Comparison of ENCODE assay signal across 8 cellular contexts in the genomic region with DNA sequence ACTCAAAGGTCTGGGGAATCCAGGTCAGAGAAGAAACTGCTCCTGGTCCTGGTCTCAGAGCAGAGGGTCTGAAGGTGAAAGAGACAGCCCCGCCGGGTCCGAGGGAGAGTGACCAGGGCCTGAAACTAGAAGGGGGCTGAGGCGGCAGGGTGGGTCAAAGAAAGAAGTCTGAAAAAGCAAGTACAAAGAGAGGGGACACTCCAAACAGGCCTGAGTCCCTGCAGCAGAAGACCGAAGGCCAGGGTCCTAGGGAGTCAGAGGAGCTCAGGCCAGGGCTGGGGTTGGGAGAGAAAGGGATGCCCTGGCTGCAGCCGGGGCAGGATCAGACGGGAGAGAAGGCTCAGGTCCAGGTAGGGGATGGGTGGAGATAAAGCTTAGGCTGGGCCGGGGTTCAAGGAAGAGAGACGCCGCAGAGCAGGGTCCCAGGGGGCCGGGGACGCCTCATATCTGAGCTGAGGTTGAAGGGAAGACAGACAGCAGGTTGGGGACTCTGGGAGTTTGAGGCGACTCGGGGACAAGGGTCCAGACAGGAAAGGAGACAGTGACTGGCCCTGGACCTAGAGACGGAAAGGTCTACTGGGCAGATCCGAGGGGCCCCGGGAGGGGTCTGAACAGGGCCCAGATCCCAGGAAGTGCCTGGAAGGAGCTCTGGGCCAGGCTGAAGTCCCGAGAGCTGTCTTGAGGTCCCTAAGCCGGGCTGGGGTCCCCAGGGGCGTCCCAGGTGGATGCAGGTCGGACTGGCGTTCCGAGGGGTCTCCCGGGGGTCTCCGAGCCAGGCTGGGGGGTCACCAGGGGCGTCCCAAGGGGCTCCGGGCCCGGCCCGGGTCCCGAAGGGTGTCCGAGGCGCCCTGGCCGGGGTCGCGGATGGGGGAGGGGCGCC. TPM values are rescaled to one million over a fixed set of nuclear protein-coding genes. Genes with fewer than 3 reads are reported as not detected.
DNase-seq lines count a peak whose midpoint lies in the region; ATAC-seq and TF ChIP-seq lines count a peak whose summit lies in the region.

No MANE protein-coding gene starts in this region.

- no peaks in the 10 kb centered on the region for H3K27me3 Mint-ChIP-seq in activated T-helper 17 cell treated with anti-CD3 and anti-CD28 coated beads, Interleukin-2, amount 50 U/mL, for 72 hours

- H3K36me3 ChIP-seq in stomach smooth muscle (ENCODE audit: control insufficient read depth in 2 of 2, insufficient read depth in 2 of 2, low read length in 2 of 2), result no peaks in the 10 kb centered on the region

- H3K9me3 ChIP-seq in AG04450 (ENCODE audit: control insufficient read depth, insufficient read depth, low read length) (no peaks in the 10 kb centered on the region), iPS-18c (ENCODE audit: control insufficient read depth, insufficient read depth, low read length) (peaks cover 3% of the 10 kb centered on the region), stomach smooth muscle (ENCODE audit: control insufficient read depth in 2 of 2, low read length in 2 of 2) (no peaks in the 10 kb centered on the region)

- H3K9me3 Mint-ChIP-seq in activated T-helper 17 cell treated with anti-CD3 and anti-CD28 coated beads, Interleukin-2, amount 50 U/mL, for 72 hours, result no peaks in the 10 kb centered on the region

- CTCF ChIA-PET in AG04450 (lab: Charles Lee), result interaction anchor here (1.4 kb wide), 1 partner anchor 291 kb away, joined by 3 read pairs; no protein-coding TSS in a partner anchor

- H3K4me1 ChIP-seq in stomach smooth muscle (ENCODE audit: control insufficient read depth, insufficient read depth, low read length), result peaks cover 54% of the 10 kb centered on the region

- DNase-seq in AG04450 (ENCODE audit: low read depth, low spot score) (no peak), HFF-Myc (ENCODE audit: extremely low read depth, low read depth) (no peak), NCI-H2107 (lab: John Stamatoyannopoulos, UW) (no peak), DMS79 treated with DMSO at 0.1 percent for 48 hours (lab: John Stamatoyannopoulos, UW) (no peak)

- peaks cover 16% of the 10 kb centered on the region for H3K36me3 Mint-ChIP-seq in activated T-helper 17 cell treated with anti-CD3 and anti-CD28 coated beads, Interleukin-2, amount 50 U/mL, for 72 hours (ENCODE audit: low read depth)

- peak overlapping the region; percentile 76 to 86 for H3K9ac ChIP-seq in stomach smooth muscle (ENCODE audit: low read length in 2 of 2)

- TF ChIP-seq CTCF in AG04450 (IDR thresholded peaks at IDR 0.05; ENCODE audit: low read depth, low read length) (no peak), HFF-Myc (IDR thresholded peaks at IDR 0.05; ENCODE audit: low read depth, low read length, missing control alignments) (no peak)

- no peak for ATAC-seq in activated T-helper 17 cell treated with anti-CD3 and anti-CD28 coated beads, Interleukin-2, amount 50 U/mL, for 72 hours (replicated peaks)
- ATAC-seq in GM21529 (IDR thresholded peaks at IDR 0.05; ENCODE audit: unreplicated experiment), result no peak

- H3K27ac ChIP-seq in AG04450 (ENCODE audit: low read depth, low read length), result no peak overlapping the region
- peak overlapping the region; percentile 69 for H3K27ac ChIP-seq in stomach smooth muscle (ENCODE audit: low read length)

- H3K4me1 Mint-ChIP-seq in activated T-helper 17 cell treated with anti-CD3 and anti-CD28 coated beads, Interleukin-2, amount 50 U/mL, for 72 hours, result peaks cover 24% of the 10 kb centered on the region

- POLR2A ChIA-PET in AG04450 (lab: Yijun Ruan, JAX), result interaction anchor here (0.5 to 0.8 kb wide), 2 partner anchors 46 to 337 kb away, joined by 3 to 5 read pairs; no protein-coding TSS in a partner anchor

- H3K27me3 ChIP-seq in AG04450 (ENCODE audit: control insufficient read depth, insufficient read depth, low read length), result no peaks in the 10 kb centered on the region
- H3K27me3 ChIP-seq in stomach smooth muscle (ENCODE audit: control insufficient read depth in 1 of 2, insufficient read depth in 2 of 2, low read length in 2 of 2), result no peaks in the 10 kb centered on the region

- H3K27ac Mint-ChIP-seq in activated T-helper 17 cell treated with anti-CD3 and anti-CD28 coated beads, Interleukin-2, amount 50 U/mL, for 72 hours, result peak overlapping the region; percentile 94

- H3K4me3 Mint-ChIP-seq in activated T-helper 17 cell treated with anti-CD3 and anti-CD28 coated beads, Interleukin-2, amount 50 U/mL, for 72 hours, result peak overlapping the region; percentile 94

- peak overlapping the region; percentile 84 for H3K4me3 ChIP-seq in AG04450 (ENCODE audit: low read depth, low read length)
- H3K4me3 ChIP-seq in HFF-Myc (replicated peaks; ENCODE audit: low read depth, low read length), result peak overlapping the region; percentile 94
- peak overlapping the region; percentile 82 for H3K4me3 ChIP-seq in iPS-18c (ENCODE audit: insufficient read depth, low read depth, low read length)
- H3K4me3 ChIP-seq in stomach smooth muscle (ENCODE audit: low read length in 2 of 2), result peak overlapping the region; percentile 83 to 87

RNA-seq across cellular contexts. Expression of gene MLLT1, which starts 0.8 kb away (rescaled TPM):
- polyA plus RNA-seq in AG04450 (2011; rRNA removed), result 12.3 and 15.3 TPM in 2 replicates
- polyA minus RNA-seq in AG04450 (2011; rRNA and poly(A)+ RNA removed), result 17.5 and 18.0 TPM in 2 replicates
- 10 to 100 TPM; 31.3 to 51.8 TPM for total RNA-seq in activated T-helper 17 cell treated with anti-CD3 and anti-CD28 coated beads, Interleukin-2, amount 50 U/mL, for 72 hours

RNA-seq across cellular contexts. Expression of gene ACER1, which starts 54.4 kb away (rescaled TPM):
- not detected in 2 replicates for polyA plus RNA-seq in AG04450 (2011; rRNA removed)
- polyA minus RNA-seq in AG04450 (2011; rRNA and poly(A)+ RNA removed), result not detected in 2 replicates
- total RNA-seq in activated T-helper 17 cell treated with anti-CD3 and anti-CD28 coated beads, Interleukin-2, amount 50 U/mL, for 72 hours, result not detected
